18 cellular contexts compared by ENCODE assay signal in genomic region chrX:101749436-101749835, GRCh38.
DNase-seq lines count a peak whose midpoint lies in the region; ATAC-seq, FAIRE-seq and TF ChIP-seq lines count a peak whose summit lies in the region.
"Had no signal": no experiment of that assay in that cellular context is flagged by ENCODE, and none has a peak within 500 bp of the region (broad histone marks: within the 10 kb centered on the region; RNA-seq: fewer than 3 reads in every experiment).

No MANE protein-coding gene starts in this region.

- H3K4me3 ChIP-seq in AG10803 (ENCODE audit: low read length) (no peak overlapping the region), GM23338 (no peak overlapping the region), astrocyte (ENCODE audit: insufficient read depth, low read depth, low read length) (no peak overlapping the region), gastroesophageal sphincter (no peak overlapping the region), uterus (no peak overlapping the region)
- H3K4me3 ChIP-seq: MG63 had no signal

- TF ChIP-seq EP300 in gastroesophageal sphincter (IDR thresholded peaks at IDR 0.05): no peak

- no peaks in the 10 kb centered on the region for H3K4me1 ChIP-seq in GM23338 (ENCODE audit: insufficient read depth)
- H3K4me1 ChIP-seq in astrocyte (ENCODE audit: insufficient read depth, low read length): no peaks in the 10 kb centered on the region
- H3K4me1 ChIP-seq in gastroesophageal sphincter: no peaks in the 10 kb centered on the region
- no peaks in the 10 kb centered on the region for H3K4me1 ChIP-seq in uterus
- H3K4me1 ChIP-seq: BE2C had no signal

- 25 to 46% methylated on average over 1 to 3 of the region's 3 CpGs for WGBS in gastroesophageal sphincter (ENCODE audit: low coverage in 1 of 2), 2 donors

- H4K20me1 ChIP-seq in GM23338 (replicated peaks; ENCODE audit: insufficient read depth) (no peaks in the 10 kb centered on the region), astrocyte (ENCODE audit: insufficient read depth, low read length) (no peaks in the 10 kb centered on the region)

- H2AFZ ChIP-seq in GM23338 (peak overlapping the region; percentile 47; the same call in 1 of the 2 replicates), astrocyte (ENCODE audit: low read depth, low read length) (no peak overlapping the region)

- no peaks in the 10 kb centered on the region for H3K79me2 ChIP-seq in GM23338 (replicated peaks; ENCODE audit: insufficient read depth)
- H3K79me2 ChIP-seq in astrocyte (ENCODE audit: insufficient read depth, low read length): no peaks in the 10 kb centered on the region

- H3K27ac ChIP-seq in GM23338 (ENCODE audit: low read depth): no peak overlapping the region
- no peak overlapping the region for H3K27ac ChIP-seq in astrocyte (ENCODE audit: low read depth, low read length)
- H3K27ac ChIP-seq in gastroesophageal sphincter: no peak overlapping the region
- H3K27ac ChIP-seq in uterus: no peak overlapping the region

- peak; percentile 87 for FAIRE-seq in astrocyte (lab: Jason Lieb, UNC)
- FAIRE-seq: RCC 7860 had no signal

- H3K9ac ChIP-seq in astrocyte (ENCODE audit: low read length): no peak overlapping the region

- DNase-seq in AG10803 (ENCODE audit: low read depth) (peak; percentile 0), GM23338 (ENCODE audit: low spot score) (no peak), astrocyte (ENCODE audit: low read depth) (peak; percentile 1), iris pigment epithelial cell (ENCODE audit: low read depth) (peak; percentile 1), uterus (no peak)
- DNase-seq: BE2C; CD4-positive, alpha-beta memory T cell; KBM-7; MG63; NCI-H1105 treated with DMSO at 0.1 percent for 48 hours; NCI-H187 treated with DMSO at 0.1 percent for 48 hours; NCI-H2171 treated with DMSO at 0.1 percent for 48 hours; NCI-H774; SHP77 treated with DMSO at 0.1 percent for 48 hours had no signal

- H3K9me3 Mint-ChIP-seq in GM23338 (no peaks in the 10 kb centered on the region), astrocyte (ENCODE audit: unreplicated experiment) (no peaks in the 10 kb centered on the region)

- no peaks in the 10 kb centered on the region for H3K4me1 Mint-ChIP-seq in GM23338
- H3K4me1 Mint-ChIP-seq in astrocyte (ENCODE audit: low read depth, unreplicated experiment): peaks cover 6% of the 10 kb centered on the region
- H3K4me1 Mint-ChIP-seq: CD4-positive, alpha-beta memory T cell had no signal

- no peaks in the 10 kb centered on the region for H3K36me3 ChIP-seq in GM23338 (ENCODE audit: insufficient read depth)
- no peaks in the 10 kb centered on the region for H3K36me3 ChIP-seq in astrocyte (ENCODE audit: insufficient read depth, low read length)
- no peaks in the 10 kb centered on the region for H3K36me3 ChIP-seq in gastroesophageal sphincter
- no peaks in the 10 kb centered on the region for H3K36me3 ChIP-seq in uterus
- H3K36me3 ChIP-seq: BE2C, MG63 had no signal

- no peaks in the 10 kb centered on the region for H3F3A ChIP-seq in GM23338 (replicated peaks; ENCODE audit: low read depth)

- TF ChIP-seq CTCF in AG10803 (conservative IDR thresholded peaks at IDR 0.05; ENCODE audit: low read length): no peak
- no peak for TF ChIP-seq CTCF in GM23338 (conservative IDR thresholded peaks at IDR 0.05; ENCODE audit: low read depth in 2 of 2)
- no peak for TF ChIP-seq CTCF in astrocyte (IDR thresholded peaks at IDR 0.05; ENCODE audit: insufficient read depth, low read depth, low read length)
- TF ChIP-seq CTCF in gastroesophageal sphincter (IDR thresholded peaks at IDR 0.05): no peak
- no peak for TF ChIP-seq CTCF in uterus (IDR thresholded peaks at IDR 0.05)

- no peak overlapping the region for H3K4me2 ChIP-seq in GM23338
- H3K4me2 ChIP-seq in astrocyte (ENCODE audit: low read length): no peak overlapping the region

- ATAC-seq in GM23338 (no peak), gastroesophageal sphincter (no peak), GM18858 (IDR thresholded peaks at IDR 0.05; ENCODE audit: unreplicated experiment) (no peak), GM19395 (IDR thresholded peaks at IDR 0.05; ENCODE audit: unreplicated experiment) (no peak)

- intact Hi-C loops in uterus (cut with DNase I; ENCODE audit: low total_unique reads): no loop called here

- no peak overlapping the region for H3K4me3 Mint-ChIP-seq in GM23338
- H3K4me3 Mint-ChIP-seq in astrocyte (ENCODE audit: unreplicated experiment): no peak overlapping the region
- H3K4me3 Mint-ChIP-seq: CD4-positive, alpha-beta memory T cell had no signal

- H3K27me3 ChIP-seq in GM23338 (ENCODE audit: insufficient read depth): no peaks in the 10 kb centered on the region
- H3K27me3 ChIP-seq in astrocyte (ENCODE audit: insufficient read depth, low read length): no peaks in the 10 kb centered on the region
- no peaks in the 10 kb centered on the region for H3K27me3 ChIP-seq in gastroesophageal sphincter
- H3K27me3 ChIP-seq in uterus: no peaks in the 10 kb centered on the region
- H3K27me3 ChIP-seq: BE2C, MG63 had no signal

- H3K27ac Mint-ChIP-seq in GM23338: no peak overlapping the region
- no peak overlapping the region for H3K27ac Mint-ChIP-seq in astrocyte (ENCODE audit: unreplicated experiment)
- H3K27ac Mint-ChIP-seq: CD4-positive, alpha-beta memory T cell had no signal

- H3K9me3 ChIP-seq in astrocyte (ENCODE audit: insufficient read depth, low read depth, low read length) (no peaks in the 10 kb centered on the region), gastroesophageal sphincter (no peaks in the 10 kb centered on the region), uterus (no peaks in the 10 kb centered on the region)
- H3K9me3 ChIP-seq: BE2C, MG63 had no signal

- H3K9me2 ChIP-seq in GM23338 (ENCODE audit: insufficient read depth): no peaks in the 10 kb centered on the region

- H3K27me3 Mint-ChIP-seq in GM23338 (ENCODE audit: insufficient read depth, low read depth, poor library complexity): peaks cover 3% of the 10 kb centered on the region
- H3K27me3 Mint-ChIP-seq in astrocyte (ENCODE audit: low read depth, unreplicated experiment): no peaks in the 10 kb centered on the region

- no peaks in the 10 kb centered on the region for H3K36me3 Mint-ChIP-seq in GM23338 (ENCODE audit: low read depth)
- H3K36me3 Mint-ChIP-seq in astrocyte (ENCODE audit: low read depth, unreplicated experiment): no peaks in the 10 kb centered on the region
- H3K36me3 Mint-ChIP-seq: CD4-positive, alpha-beta memory T cell had no signal

- TF ChIP-seq POLR2A in gastroesophageal sphincter (IDR thresholded peaks at IDR 0.05) (no peak), uterus (IDR thresholded peaks at IDR 0.05) (no peak)

TF ChIP-seq in GM23338, 12 proteins besides CTCF, POLR2A, EP300 and RAD21:
- no peak for TF ChIP-seq REST (IDR thresholded peaks at IDR 0.05; ENCODE audit: unreplicated experiment)

Comparison
In these comparisons a context has a peak if more than half of its experiments do, and no peak if none do; other contexts are left out.
1. DNase-seq: peak in AG10803 (single experiment), astrocyte (single experiment) and iris pigment epithelial cell (single experiment); none in GM23338 (single experiment) and uterus (0 of 2).